Comparison of ENCODE assay signal across 1 cellular context in the genomic region with DNA sequence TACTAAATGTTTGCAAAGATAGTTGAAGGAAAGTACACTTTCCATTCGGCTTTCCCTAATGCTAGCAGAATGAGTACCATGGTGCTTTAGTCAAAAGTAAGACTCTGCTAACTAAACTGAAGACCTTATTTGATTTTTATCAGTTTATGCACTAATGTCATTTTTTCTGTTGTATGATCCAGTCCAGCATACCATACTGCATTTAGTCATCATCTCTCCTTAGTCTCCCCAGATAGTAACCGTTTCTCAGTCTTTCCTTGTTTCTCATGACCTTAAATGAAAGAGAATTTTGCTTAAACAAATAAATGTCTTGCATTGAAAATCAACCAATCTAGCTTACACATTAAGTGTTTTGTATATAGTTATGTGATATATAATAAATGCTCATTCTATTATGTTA.
TF ChIP-seq lines count a peak whose summit lies in the region.

No MANE protein-coding gene starts in this region.

TF ChIP-seq in SK-N-SH, 30 proteins besides CTCF, POLR2A, EP300 and RAD21 (continued from another document):
- TF ChIP-seq JUND (IDR thresholded peaks at IDR 0.05) (peak; percentile 37; the same call in 1 of the 2 replicates), RXRA (IDR thresholded peaks at IDR 0.05; ENCODE audit: borderline replicate concordance, low read depth) (peak; percentile 25; the same call in 1 of the 2 replicates), MEF2A (IDR thresholded peaks at IDR 0.05; ENCODE audit: borderline replicate concordance, low read depth) (no peak), POLR2AphosphoS5 (IDR thresholded peaks at IDR 0.05; ENCODE audit: low read depth, low read length) (no peak)
